In the genomic region with DNA sequence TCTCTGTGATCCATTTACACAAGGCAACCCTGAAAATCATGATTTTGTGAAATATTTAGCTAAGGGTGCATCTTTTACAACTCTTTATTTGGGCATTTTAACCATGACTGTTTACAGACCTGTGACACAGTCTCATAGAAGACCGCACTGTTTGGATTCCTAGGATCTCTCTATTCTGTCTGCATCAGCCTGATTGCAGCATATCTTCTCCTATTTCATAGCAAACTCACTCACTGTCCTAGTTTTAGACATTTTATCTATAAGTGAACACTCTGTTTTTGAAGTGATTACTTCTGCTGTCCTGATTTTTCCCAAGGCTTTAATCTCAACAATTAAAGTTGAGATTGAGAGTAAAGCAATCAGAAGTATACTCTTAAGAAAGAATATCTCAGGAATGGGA, we compare ENCODE assay signal across 22 cellular contexts. TPM values are rescaled to one million over a fixed set of nuclear protein-coding genes. Genes with fewer than 3 reads are reported as not detected.
"Had no signal": no experiment of that assay in that cellular context is flagged by ENCODE, and none has a peak within 500 bp of the region (broad histone marks: within the 10 kb centered on the region; RNA-seq: fewer than 3 reads in every experiment).

No MANE protein-coding gene starts in this region.

- H3K36me3 Mint-ChIP-seq: mesothelial cell of epicardium had no signal

- H3K4me1 Mint-ChIP-seq: nephron had no signal

- H3K4me3 Mint-ChIP-seq: activated CD4-positive, alpha-beta T cell treated with anti-CD3 and anti-CD28 coated beads, Interleukin-2, amount 10 ng/mL, durations not matched to agents 7 days and 5 days; activated CD8-positive, alpha-beta T cell treated with anti-CD3 and anti-CD28 coated beads, Interleukin-2, amount 10 ng/mL, durations not matched to agents 7 days and 5 days; activated naive CD4-positive, alpha-beta T cell treated with anti-CD3 and anti-CD28 coated beads for 36 hours; activated T-cell treated with anti-CD3 and anti-CD28 coated beads, Interleukin-2, amount 50 U/mL, for 24 hours; mesothelial cell of epicardium; nephron had no signal

- H3K36me3 ChIP-seq: esophagus muscularis mucosa, sigmoid colon, tibial artery had no signal

- H3K9me3 ChIP-seq: sigmoid colon, tibial artery had no signal

- H3K27me3 ChIP-seq: esophagus muscularis mucosa, sigmoid colon, tibial artery had no signal

- ATAC-seq: activated CD8-positive, alpha-beta T cell treated with anti-CD3 and anti-CD28 coated beads, Interleukin-2, amount 10 ng/mL, durations not matched to agents 7 days and 5 days had no signal

- H3K4me1 ChIP-seq: esophagus muscularis mucosa, parathyroid adenoma, sigmoid colon, tibial artery had no signal

- H3K27ac ChIP-seq: esophagus muscularis mucosa, parathyroid adenoma, sigmoid colon, tibial artery had no signal

- H3K9me3 Mint-ChIP-seq: activated CD4-positive, alpha-beta T cell treated with anti-CD3 and anti-CD28 coated beads, Interleukin-2, amount 10 ng/mL, durations not matched to agents 7 days and 5 days; activated T-cell treated with anti-CD3 and anti-CD28 coated beads, Interleukin-2, amount 50 U/mL, for 24 hours; activated T-helper 2 cell treated with anti-CD3 and anti-CD28 coated beads, Interferon-gamma antibody, Interleukin-2, Interleukin-4, amounts not matched to agents 10 μg/mL and 5 μg/mL and 100 μg/mL, durations not matched to agents 14 hours and 24 hours and 36 hours; nephron had no signal

- H3K4me3 ChIP-seq: esophagus muscularis mucosa, lung, sigmoid colon, tibial artery had no signal

- DNase-seq: activated CD4-positive, alpha-beta T cell treated with anti-CD3 and anti-CD28 coated beads, Interleukin-2, amount 10 ng/mL, durations not matched to agents 7 days and 5 days; activated CD8-positive, alpha-beta T cell treated with anti-CD3 and anti-CD28 coated beads, Interleukin-2, amount 10 ng/mL, durations not matched to agents 7 days and 5 days; activated naive CD4-positive, alpha-beta T cell treated with anti-CD3 and anti-CD28 coated beads for 36 hours; activated T-cell treated with anti-CD3 and anti-CD28 coated beads, Interleukin-2, amount 50 U/mL, for 24 hours; aorta; dermis blood vessel endothelial cell; effector memory CD4-positive, alpha-beta T cell; foreskin melanocyte; glutamatergic neuron; hypothalamus; sigmoid colon; stimulated activated CD4-positive, alpha-beta T cell treated with anti-CD3 and anti-CD28 coated beads, Interleukin-12 subunit alpha, Interleukin-12 subunit beta, amount 100 ng/mL, for 4 hours; stimulated activated CD4-positive, alpha-beta T cell treated with anti-CD3 and anti-CD28 coated beads, Interleukin-2, amount 100 ng/mL, for 24 hours; stimulated activated naive CD4-positive, alpha-beta T cell treated with Interleukin-2 at 50 U/mL for 16 hours; substantia nigra; tibial artery had no signal

- H3K27ac Mint-ChIP-seq: activated CD4-positive, alpha-beta T cell treated with anti-CD3 and anti-CD28 coated beads, Interleukin-2, amount 10 ng/mL, durations not matched to agents 7 days and 5 days; activated CD8-positive, alpha-beta T cell treated with anti-CD3 and anti-CD28 coated beads, Interleukin-2, amount 10 ng/mL, durations not matched to agents 7 days and 5 days; activated naive CD4-positive, alpha-beta T cell treated with anti-CD3 and anti-CD28 coated beads for 36 hours; activated T-cell treated with anti-CD3 and anti-CD28 coated beads, Interleukin-2, amount 50 U/mL, for 24 hours; activated T-helper 2 cell treated with anti-CD3 and anti-CD28 coated beads, Interferon-gamma antibody, Interleukin-2, Interleukin-4, amounts not matched to agents 10 μg/mL and 5 μg/mL and 100 μg/mL, durations not matched to agents 14 hours and 24 hours and 36 hours; mesothelial cell of epicardium; nephron had no signal

RNA-seq across cellular contexts. Expression of a gene that starts 56.2 kb away (rescaled TPM):
- total RNA-seq: activated CD4-positive, alpha-beta T cell treated with anti-CD3 and anti-CD28 coated beads, Interleukin-2, amount 10 ng/mL, durations not matched to agents 7 days and 5 days; activated CD8-positive, alpha-beta T cell treated with anti-CD3 and anti-CD28 coated beads, Interleukin-2, amount 10 ng/mL, durations not matched to agents 7 days and 5 days; activated naive CD4-positive, alpha-beta T cell treated with anti-CD3 and anti-CD28 coated beads for 36 hours; activated T-helper 2 cell treated with anti-CD3 and anti-CD28 coated beads, Interferon-gamma antibody, Interleukin-2, Interleukin-4, amounts not matched to agents 10 μg/mL and 5 μg/mL and 100 μg/mL, durations not matched to agents 14 hours and 24 hours and 36 hours had no signal
